8 cellular contexts compared by ENCODE assay signal in the genomic region with DNA sequence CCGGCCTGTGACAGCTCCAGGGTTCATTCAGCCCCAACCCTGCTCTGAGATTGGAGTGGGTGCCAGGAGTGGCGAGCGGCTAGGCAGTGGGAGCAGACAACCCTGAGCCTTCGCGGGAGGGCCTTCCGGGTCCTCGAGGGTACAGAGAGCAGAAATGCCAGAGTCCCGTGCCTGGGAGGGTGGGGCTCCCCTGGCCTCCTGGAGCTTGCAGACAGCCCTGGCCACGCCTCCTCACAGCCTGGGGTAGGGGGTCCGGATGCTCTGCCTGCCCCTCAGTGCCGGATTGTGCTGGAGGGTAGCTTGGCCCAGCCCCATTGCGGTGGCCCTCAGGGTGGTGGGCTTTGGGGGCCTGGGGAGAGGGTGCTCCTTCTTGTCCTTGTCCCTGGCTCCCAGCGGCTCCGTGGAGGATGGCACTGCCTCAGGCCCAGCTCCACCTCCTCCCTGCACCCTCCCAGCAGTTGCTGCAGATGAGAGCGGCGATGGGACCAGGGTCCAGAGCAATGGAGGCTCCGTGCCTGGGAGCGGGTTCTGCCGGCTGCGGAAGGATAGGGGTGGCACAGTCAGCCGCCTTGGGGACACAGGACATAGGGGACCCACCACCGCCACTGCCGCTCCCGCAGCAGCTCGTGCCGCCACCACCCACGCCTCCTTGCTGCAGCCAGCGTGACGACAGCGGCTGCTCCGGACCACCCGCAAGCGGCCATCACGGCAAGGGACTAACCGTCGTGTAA. TPM values are rescaled to one million over a fixed set of nuclear protein-coding genes. Genes with fewer than 3 reads are reported as not detected.
A peak's percentile ranks its signal among the peaks of the same experiment; 100 is the strongest.
DNase-seq lines count a peak whose midpoint lies in the region; ATAC-seq and TF ChIP-seq lines count a peak whose summit lies in the region.

No MANE protein-coding gene starts in this region.

- peak overlapping the region; percentile 45 for H3K4me3 ChIP-seq in effector memory CD4-positive, alpha-beta T cell (ENCODE audit: insufficient read depth, low read depth, low read length, poor library complexity, severe bottlenecking)
- H3K4me3 ChIP-seq in naive thymus-derived CD4-positive, alpha-beta T cell (ENCODE audit: low read length): peak overlapping the region; percentile 28

- no peaks in the 10 kb centered on the region for H3K36me3 Mint-ChIP-seq in naive thymus-derived CD4-positive, alpha-beta T cell

- H3K4me3 Mint-ChIP-seq in naive thymus-derived CD4-positive, alpha-beta T cell: peak overlapping the region in 9 of 10 donors; percentile 56 to 80 (median 68)

- TF ChIP-seq CTCF in GM10266 (IDR thresholded peaks at IDR 0.05; ENCODE audit: control insufficient read depth, insufficient read depth, low read depth, missing control alignments): no peak

- CTCF ChIA-PET in naive thymus-derived CD4-positive, alpha-beta T cell (lab: Charles Lee): interaction anchor here (0.6 kb wide), 1 partner anchor 97 kb away, joined by 3 read pairs; no protein-coding TSS in a partner anchor

- H3K27me3 Mint-ChIP-seq in naive thymus-derived CD4-positive, alpha-beta T cell: peaks cover 22 to 50% (median 45%) of the 10 kb centered on the region in 5 donors

- ATAC-seq in GM21515 (IDR thresholded peaks at IDR 0.05; ENCODE audit: unreplicated experiment): peak; percentile 53
- ATAC-seq in naive thymus-derived CD4-positive, alpha-beta T cell: peak; percentile 59
- no peak for ATAC-seq in GM18873 (IDR thresholded peaks at IDR 0.05; ENCODE audit: low FRiP score, unreplicated experiment)

- peaks cover 0 to 10% (median 5%) of the 10 kb centered on the region in 7 donors for H3K4me1 Mint-ChIP-seq in naive thymus-derived CD4-positive, alpha-beta T cell

- H3K27ac ChIP-seq in effector memory CD4-positive, alpha-beta T cell (ENCODE audit: insufficient read depth, low read length, poor library complexity, severe bottlenecking): no peak overlapping the region
- H3K27ac ChIP-seq in naive thymus-derived CD4-positive, alpha-beta T cell (ENCODE audit: low read depth, low read length): no peak overlapping the region

- H3K9me3 ChIP-seq in effector memory CD4-positive, alpha-beta T cell (ENCODE audit: control insufficient read depth, low read length): no peaks in the 10 kb centered on the region
- no peaks in the 10 kb centered on the region for H3K9me3 ChIP-seq in naive thymus-derived CD4-positive, alpha-beta T cell (ENCODE audit: control insufficient read depth in 2 of 3, low read length in 3 of 3)

- in situ Hi-C loops in G401 (cut with HindIII; ENCODE audit: low sequenced_read_pairs): no loop called here

- no peaks in the 10 kb centered on the region for H3K27me3 ChIP-seq in effector memory CD4-positive, alpha-beta T cell (replicated peaks; ENCODE audit: control insufficient read depth, insufficient read depth, low read length, poor library complexity, severe bottlenecking)
- peaks cover 0 to 2% of the 10 kb centered on the region in 2 donors for H3K27me3 ChIP-seq in naive thymus-derived CD4-positive, alpha-beta T cell (ENCODE audit: control insufficient read depth in 2 of 2, insufficient read depth in 2 of 2, low read length in 2 of 2)

- intact Hi-C loops in naive thymus-derived CD4-positive, alpha-beta T cell (cut with micrococcal nuclease): no loop called here

- no peak overlapping the region for H3K27ac Mint-ChIP-seq in naive thymus-derived CD4-positive, alpha-beta T cell

- POLR2A ChIA-PET in naive thymus-derived CD4-positive, alpha-beta T cell (lab: Charles Lee): no interaction called here

- DNase-seq in GM10266 (ENCODE audit: extremely low spot score) (peak; percentile 19), NCI-H69 (lab: John Stamatoyannopoulos, UW) (peak; percentile 25), G401 (ENCODE audit: low spot score) (no peak), NCI-H2029 treated with DMSO at 0.1 percent for 48 hours (lab: John Stamatoyannopoulos, UW) (no peak)
- DNase-seq in effector memory CD4-positive, alpha-beta T cell: no peak
- peak in 3 of 9 donors; percentile 2 to 26 (median 6) for DNase-seq in naive thymus-derived CD4-positive, alpha-beta T cell

- no peaks in the 10 kb centered on the region for H3K36me3 ChIP-seq in effector memory CD4-positive, alpha-beta T cell (ENCODE audit: control insufficient read depth, insufficient read depth, low read length)
- H3K36me3 ChIP-seq in naive thymus-derived CD4-positive, alpha-beta T cell (ENCODE audit: control insufficient read depth in 2 of 3, insufficient read depth in 3 of 3, low read length in 3 of 3): no peaks in the 10 kb centered on the region

- no peaks in the 10 kb centered on the region for H3K9me3 Mint-ChIP-seq in naive thymus-derived CD4-positive, alpha-beta T cell

- no peaks in the 10 kb centered on the region for H3K4me1 ChIP-seq in effector memory CD4-positive, alpha-beta T cell (ENCODE audit: control insufficient read depth, insufficient read depth, low read length, poor library complexity, severe bottlenecking)
- peaks cover 0 to 4% of the 10 kb centered on the region in 2 donors for H3K4me1 ChIP-seq in naive thymus-derived CD4-positive, alpha-beta T cell (ENCODE audit: control insufficient read depth in 2 of 2, insufficient read depth in 2 of 2, low read length in 2 of 2)

RNA-seq across cellular contexts. Expression of a gene that starts 34.9 kb away (rescaled TPM):
- not detected for total RNA-seq in naive thymus-derived CD4-positive, alpha-beta T cell
- not detected for polyA plus RNA-seq in naive thymus-derived CD4-positive, alpha-beta T cell
- total RNA-seq in G401 (2014; rRNA removed; shearing (Covaris generic)): not detected in 2 replicates

RNA-seq across cellular contexts. Expression of a gene that starts 39.2 kb away (rescaled TPM):
- 10 to 100 TPM in 1 of 5 experiments, 1 to 10 TPM in 4; 5.2 to 10.2 (median 8.3) TPM for total RNA-seq in naive thymus-derived CD4-positive, alpha-beta T cell
- polyA plus RNA-seq in naive thymus-derived CD4-positive, alpha-beta T cell: 10 to 100 TPM; 10.8 to 11.7 TPM
- total RNA-seq in G401 (2014; rRNA removed; shearing (Covaris generic)): 0.98 TPM in 1 of 2 replicates, not detected in the other

RNA-seq across cellular contexts. Expression of a gene that starts 49.4 kb away (rescaled TPM):
- total RNA-seq in naive thymus-derived CD4-positive, alpha-beta T cell: not detected
- not detected for polyA plus RNA-seq in naive thymus-derived CD4-positive, alpha-beta T cell
- not detected in 2 replicates for total RNA-seq in G401 (2014; rRNA removed; shearing (Covaris generic))

RNA-seq across cellular contexts. Expression of a gene that starts 53.2 kb away (rescaled TPM):
- total RNA-seq in naive thymus-derived CD4-positive, alpha-beta T cell: not detected
- polyA plus RNA-seq in naive thymus-derived CD4-positive, alpha-beta T cell: not detected
- total RNA-seq in G401 (2014; rRNA removed; shearing (Covaris generic)): not detected in 2 replicates

Comparison
In these comparisons a context has a peak if more than half of its experiments do, and no peak if none do; other contexts are left out.
1. DNase-seq: peak in GM10266 (single experiment) and NCI-H69 (single experiment); none in effector memory CD4-positive, alpha-beta T cell (0 of 3), G401 (single experiment) and NCI-H2029 treated with DMSO at 0.1 percent for 48 hours (single experiment).